In the genomic region with DNA sequence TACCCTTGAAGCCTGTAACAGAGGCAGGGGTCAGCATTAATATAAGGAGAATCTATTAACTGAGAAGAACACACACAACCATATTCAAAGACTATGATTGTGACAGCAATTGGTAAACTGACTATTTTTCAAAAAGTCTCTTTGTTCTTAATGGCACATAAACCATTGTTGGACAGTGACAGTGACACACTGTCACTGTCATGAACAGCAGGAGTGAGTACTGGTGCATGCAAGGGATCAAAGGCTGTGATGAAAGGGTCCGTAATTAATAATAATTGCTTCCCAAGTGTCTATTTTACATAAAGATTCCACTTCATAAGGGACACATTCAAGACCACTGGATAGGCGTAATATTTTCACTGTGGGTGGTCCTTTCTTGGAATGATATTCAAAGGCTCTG, we compare ENCODE assay signal across 16 cellular contexts. TPM values are rescaled to one million over a fixed set of nuclear protein-coding genes. Genes with fewer than 3 reads are reported as not detected.
DNase-seq lines count a peak whose midpoint lies in the region; ATAC-seq, FAIRE-seq and TF ChIP-seq lines count a peak whose summit lies in the region.
"Had no signal": no experiment of that assay in that cellular context is flagged by ENCODE, and none has a peak within 500 bp of the region (broad histone marks: within the 10 kb centered on the region; RNA-seq: fewer than 3 reads in every experiment).

No MANE protein-coding gene starts in this region.

- peaks cover 23% of the 10 kb centered on the region for H3K36me3 Mint-ChIP-seq in nephron progenitor cell (ENCODE audit: low read depth)
- H3K36me3 Mint-ChIP-seq: CD14-positive monocyte; CD8-positive, alpha-beta T cell had no signal

- H3K9ac ChIP-seq in colonic mucosa (ENCODE audit: low read depth in 2 of 2, low read length in 2 of 2) (no peak overlapping the region), kidney (ENCODE audit: low read length in 2 of 2) (no peak overlapping the region)

- H3K27me3 Mint-ChIP-seq in nephron progenitor cell (ENCODE audit: low read depth, poor library complexity): no peaks in the 10 kb centered on the region

- TF ChIP-seq CTCF in colonic mucosa (IDR thresholded peaks at IDR 0.05) (no peak), kidney (IDR thresholded peaks at IDR 0.05; ENCODE audit: borderline replicate concordance, extremely low read depth, insufficient read depth) (no peak), nephron progenitor cell (IDR thresholded peaks at IDR 0.05) (no peak)

- no peaks in the 10 kb centered on the region for H3K4me1 ChIP-seq in colonic mucosa
- H3K4me1 ChIP-seq in kidney (ENCODE audit: control insufficient read depth in 1 of 2, insufficient read depth in 1 of 2, low read depth in 1 of 2, low read length in 2 of 2): no peaks in the 10 kb centered on the region
- H3K4me1 ChIP-seq: A549, Caco-2 had no signal

- peaks cover 12% of the 10 kb centered on the region for H3K4me1 Mint-ChIP-seq in nephron progenitor cell

- no peak for FAIRE-seq in kidney (lab: Jason Lieb, UNC)
- FAIRE-seq: A549 had no signal

- no peak for ATAC-seq in GM19452 (IDR thresholded peaks at IDR 0.05; ENCODE audit: unreplicated experiment)
- ATAC-seq: A549; CD8-positive, alpha-beta T cell had no signal

- H3K4me3 ChIP-seq in colonic mucosa (no peak overlapping the region), kidney (ENCODE audit: low read length in 2 of 2) (no peak overlapping the region)
- H3K4me3 ChIP-seq: A549 had no signal

- DNase-seq in NCI-H146 (lab: John Stamatoyannopoulos, UW) (peak; percentile 95), NCI-H748 treated with DMSO at 0.1 percent for 48 hours (lab: John Stamatoyannopoulos, UW) (peak; percentile 36), midbrain (lab: John Stamatoyannopoulos, UW) (peak; percentile 26), superior temporal gyrus (ENCODE audit: extremely low spot score) (peak; percentile 75), colonic mucosa (no peak), kidney (no peak), nephron progenitor cell (no peak)
- DNase-seq: Caco-2; CD8-positive, alpha-beta T cell; DMS53; GF-D8; HCEC 1CT; HFFc6 had no signal

- no peak overlapping the region for H3K4me3 Mint-ChIP-seq in nephron progenitor cell
- H3K4me3 Mint-ChIP-seq: CD14-positive monocyte; CD8-positive, alpha-beta T cell; HFFc6 had no signal

- no peaks in the 10 kb centered on the region for H3K9me3 ChIP-seq in colonic mucosa
- H3K9me3 ChIP-seq in kidney (ENCODE audit: control insufficient read depth in 1 of 2, low read length in 2 of 2): no peaks in the 10 kb centered on the region
- H3K9me3 ChIP-seq: A549, Caco-2 had no signal

- H3K36me3 ChIP-seq in colonic mucosa: no peaks in the 10 kb centered on the region
- no peaks in the 10 kb centered on the region for H3K36me3 ChIP-seq in kidney (ENCODE audit: control insufficient read depth in 1 of 2, insufficient read depth in 2 of 2, low read length in 2 of 2)

- intact Hi-C loops in colonic mucosa (cut with DNase I): no loop called here
- intact Hi-C loops in kidney (cut with DNase I): no loop called here

- no peak overlapping the region for H3K27ac Mint-ChIP-seq in nephron progenitor cell
- H3K27ac Mint-ChIP-seq: CD14-positive monocyte; CD8-positive, alpha-beta T cell; HFFc6 had no signal

- H3K27me3 ChIP-seq in colonic mucosa: no peaks in the 10 kb centered on the region

- no peak overlapping the region for H3K27ac ChIP-seq in colonic mucosa
- H3K27ac ChIP-seq in kidney (ENCODE audit: low read depth in 2 of 2, low read length in 2 of 2): no peak overlapping the region
- H3K27ac ChIP-seq: A549 had no signal

- peaks cover 9% of the 10 kb centered on the region for H3K9me3 Mint-ChIP-seq in nephron progenitor cell
- H3K9me3 Mint-ChIP-seq: CD8-positive, alpha-beta T cell; HFFc6 had no signal

RNA-seq across cellular contexts. Expression of gene LHFPL6, which starts 50.8 kb away (rescaled TPM):
- 10 to 100 TPM in 1 of 2 donors, 1 to 10 TPM in 1; 4.3 to 10.1 TPM for total RNA-seq in colonic mucosa
- 59.2 TPM for total RNA-seq in kidney
- 33.0 TPM for polyA plus RNA-seq in kidney (ENCODE audit: insufficient read depth, low read depth, low replicate concordance)
- total RNA-seq: CD8-positive, alpha-beta T cell had no signal

Comparison
In these comparisons a context has a peak if more than half of its experiments do, and no peak if none do; other contexts are left out.
1. DNase-seq: peak in NCI-H146 (single experiment), NCI-H748 treated with DMSO at 0.1 percent for 48 hours (single experiment), midbrain (single experiment) and superior temporal gyrus (single experiment); none in colonic mucosa (single experiment), kidney (single experiment) and nephron progenitor cell (single experiment).